ENCODE assay signal across 1 cellular context in genomic region chr10:68302503-68302823, GRCh38.
TF ChIP-seq lines count a peak whose summit lies in the region.

No MANE protein-coding gene starts in this region.

TF ChIP-seq in WTC11, 78 proteins besides CTCF, POLR2A, EP300 and RAD21:
- TF ChIP-seq ZNF121 (CRISPR knock-in tag; IDR thresholded peaks at IDR 0.05) (peak; percentile 87), KAT7 (CRISPR knock-in tag; IDR thresholded peaks at IDR 0.05; ENCODE audit: borderline replicate concordance) (no peak), GTF2I (CRISPR knock-in tag; conservative IDR thresholded peaks at IDR 0.05) (peak; percentile 77; the same call in 1 of the 2 replicates)
